8 cellular contexts compared by ENCODE assay signal in genomic region chr14:31207287-31207745, GRCh38. TPM values are rescaled to one million over a fixed set of nuclear protein-coding genes. Genes with fewer than 3 reads are reported as not detected.
A peak's percentile ranks its signal among the peaks of the same experiment; 100 is the strongest.
DNase-seq lines count a peak whose midpoint lies in the region; ATAC-seq and TF ChIP-seq lines count a peak whose summit lies in the region.

No MANE protein-coding gene starts in this region.

- DNase-seq in HS-5 (ENCODE audit: low read depth) (peak; percentile 56), adrenal gland (peak in 3 of 7 donors; percentile 91 to 96 (median 93)), SK-N-DZ (ENCODE audit: low spot score) (no peak)
- no peak for DNase-seq in stimulated activated naive B cell treated with anti-CD40 and anti-IgM and Interleukin-4, amounts not matched to agents 10 μg/mL and 1 μg/mL and 100 μg/mL, for 72 hours

- peaks cover 9 to 26% of the 10 kb centered on the region in 2 donors for H3K36me3 Mint-ChIP-seq in stimulated activated naive B cell treated with anti-CD40 and anti-IgM and Interleukin-4, amounts not matched to agents 10 μg/mL and 1 μg/mL and 100 μg/mL, for 72 hours

- H3K9ac ChIP-seq in BLaER1 (peak overlapping the region; percentile 99), iPS-20b (ENCODE audit: low read depth, low read length) (peak overlapping the region; percentile 91)

- peaks cover 17% of the 10 kb centered on the region for H3K36me3 ChIP-seq in BLaER1
- H3K36me3 ChIP-seq in adrenal gland (replicated peaks in 1 of 2), result peaks cover 0 to 12% of the 10 kb centered on the region in 2 donors
- H3K36me3 ChIP-seq in iPS-20b (ENCODE audit: insufficient read depth, low read depth, low read length), result peaks cover 6% of the 10 kb centered on the region

- WGBS in adrenal gland, 4 donors, result 0% methylated on average over 3 to 59 of the region's 59 CpGs; no CpG with 5 or more reads in 1 of the 4 donors

- H3K27me3 Mint-ChIP-seq in stimulated activated naive B cell treated with anti-CD40 and anti-IgM and Interleukin-4, amounts not matched to agents 10 μg/mL and 1 μg/mL and 100 μg/mL, for 72 hours, result no peaks in the 10 kb centered on the region

- H4K20me1 ChIP-seq in BLaER1, result peaks cover 46% of the 10 kb centered on the region

- H3K27ac Mint-ChIP-seq in stimulated activated naive B cell treated with anti-CD40 and anti-IgM and Interleukin-4, amounts not matched to agents 10 μg/mL and 1 μg/mL and 100 μg/mL, for 72 hours, result peak overlapping the region; percentile 100

- no peak for TF ChIP-seq POLR2A in adrenal gland (IDR thresholded peaks at IDR 0.05)

- H3K27ac ChIP-seq in BLaER1 (peak overlapping the region; percentile 99), adrenal gland (peak overlapping the region; percentile 79 to 99 (median 99)), iPS-20b (ENCODE audit: low read length) (peak overlapping the region; percentile 78)

- H3K9me3 ChIP-seq in BLaER1 (no peaks in the 10 kb centered on the region), adrenal gland (replicated peaks in 1 of 3) (no peaks in the 10 kb centered on the region), iPS-20b (ENCODE audit: insufficient read depth, low read depth, low read length) (no peaks in the 10 kb centered on the region)

- H3K4me3 ChIP-seq in BLaER1 (peak overlapping the region; percentile 93), adrenal gland (peak overlapping the region; percentile 9 to 97 (median 77)), iPS-20b (ENCODE audit: low read length) (peak overlapping the region; percentile 77)

- ATAC-seq in GM19438 (IDR thresholded peaks at IDR 0.05; ENCODE audit: low read depth, unreplicated experiment), result peak; percentile 38
- ATAC-seq in stimulated activated naive B cell treated with anti-CD40 and anti-IgM and Interleukin-4, amounts not matched to agents 10 μg/mL and 1 μg/mL and 100 μg/mL, for 72 hours (replicated peaks), result no peak
- ATAC-seq in HG02884 (IDR thresholded peaks at IDR 0.05; ENCODE audit: unreplicated experiment), result no peak

- peaks cover 27% of the 10 kb centered on the region for H3K4me1 ChIP-seq in BLaER1
- peaks cover 17 to 26% of the 10 kb centered on the region in 2 donors for H3K4me1 ChIP-seq in adrenal gland (replicated peaks in 1 of 2)
- H3K4me1 ChIP-seq in iPS-20b (ENCODE audit: insufficient read depth, low read length), result peaks cover 4% of the 10 kb centered on the region; the same call in 1 of the 2 replicates

- H3K4me2 ChIP-seq in BLaER1, result peak overlapping the region; percentile 91

- no peaks in the 10 kb centered on the region for H3K9me3 Mint-ChIP-seq in stimulated activated naive B cell treated with anti-CD40 and anti-IgM and Interleukin-4, amounts not matched to agents 10 μg/mL and 1 μg/mL and 100 μg/mL, for 72 hours

- no peak for TF ChIP-seq CTCF in adrenal gland (IDR thresholded peaks at IDR 0.05)

- intact Hi-C loops in adrenal gland (cut with DNase I), result loop anchor here in 1 of 2 donors (5.0 kb wide), 1 partner anchor 40 kb away; no protein-coding TSS in a partner anchor

- no peaks in the 10 kb centered on the region for H3K27me3 ChIP-seq in BLaER1
- no peaks in the 10 kb centered on the region for H3K27me3 ChIP-seq in adrenal gland
- H3K27me3 ChIP-seq in iPS-20b (ENCODE audit: insufficient read depth, low read length), result no peaks in the 10 kb centered on the region

- peak overlapping the region; percentile 92 to 95 for H3K4me3 Mint-ChIP-seq in stimulated activated naive B cell treated with anti-CD40 and anti-IgM and Interleukin-4, amounts not matched to agents 10 μg/mL and 1 μg/mL and 100 μg/mL, for 72 hours

- peaks cover 18 to 32% of the 10 kb centered on the region in 2 donors for H3K4me1 Mint-ChIP-seq in stimulated activated naive B cell treated with anti-CD40 and anti-IgM and Interleukin-4, amounts not matched to agents 10 μg/mL and 1 μg/mL and 100 μg/mL, for 72 hours

RNA-seq across cellular contexts. Expression of gene HECTD1, which starts 0.3 kb away (rescaled TPM):
- total RNA-seq in adrenal gland, result 100 to 1,000 TPM; 144 to 309 (median 200) TPM
- 100 to 1,000 TPM in 1 of 3 donors, 10 to 100 TPM in 2; 77.1 to 117 (median 80.5) TPM for polyA plus RNA-seq in adrenal gland
- 67.5 and 68.8 TPM in 2 replicates for polyA plus RNA-seq in SK-N-DZ (2014; cell fraction: cytosol; rRNA removed)
- polyA plus RNA-seq in SK-N-DZ (2014; cell fraction: nucleus; rRNA removed), result 99.1 and 143 TPM in 2 replicates
